Comparison of ENCODE assay signal across 8 cellular contexts in the genomic region with DNA sequence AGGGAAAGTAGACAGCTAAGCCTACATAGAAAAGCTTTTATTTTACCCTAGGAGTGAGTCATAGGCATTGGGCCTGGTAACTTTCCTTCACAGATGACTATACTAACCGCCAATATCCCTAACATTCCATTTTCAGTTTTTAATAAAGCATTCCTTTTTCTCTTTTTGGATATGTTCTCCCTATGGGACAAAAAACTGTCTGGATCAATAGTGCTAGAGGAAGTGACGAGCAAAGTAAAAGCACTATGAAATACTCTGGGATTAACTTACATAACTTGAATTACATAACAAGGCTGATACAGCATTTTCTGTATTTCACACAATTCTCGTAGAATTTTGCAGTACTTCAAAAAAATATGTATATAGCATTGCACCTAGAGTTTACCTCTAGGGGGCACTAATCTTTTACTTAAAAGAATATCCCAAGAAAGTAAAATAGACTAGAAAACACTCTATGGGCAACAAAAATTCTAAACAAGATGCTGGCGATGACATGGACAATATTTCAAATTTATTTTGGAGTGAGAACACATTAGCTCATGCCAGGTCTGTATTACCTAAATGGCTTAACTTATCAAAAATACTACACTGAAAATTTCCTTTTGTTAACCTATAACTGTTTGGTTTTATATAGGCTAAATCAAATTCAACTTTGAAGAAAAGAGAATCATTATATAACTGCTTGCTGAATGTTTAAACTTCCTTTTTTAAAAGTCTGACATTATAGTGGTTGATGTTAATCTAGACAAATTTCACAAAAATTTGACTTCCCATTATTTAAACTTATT.
DNase-seq lines count a peak whose midpoint lies in the region; ATAC-seq and TF ChIP-seq lines count a peak whose summit lies in the region.

No MANE protein-coding gene starts in this region.

- ATAC-seq in heart right ventricle = peak in 7 of 8 donors; percentile 17 to 51 (median 31)
- ATAC-seq in GM21786 (IDR thresholded peaks at IDR 0.05; ENCODE audit: unreplicated experiment) = no peak

- H3K36me3 ChIP-seq in heart right ventricle (no peaks in the 10 kb centered on the region), spleen (no peaks in the 10 kb centered on the region)

- peak overlapping the region; percentile 10; the same call in 1 of the 2 replicates for H3K4me3 ChIP-seq in WI38 (ENCODE audit: low read depth, low read length)
- H3K4me3 ChIP-seq in heart right ventricle = peak overlapping the region in 1 of 10 donors; percentile 9
- H3K4me3 ChIP-seq in spleen = no peak overlapping the region

- no peak for TF ChIP-seq POLR2A in spleen (IDR thresholded peaks at IDR 0.05)

- H3K27me3 ChIP-seq in heart right ventricle (no peaks in the 10 kb centered on the region), spleen (replicated peaks in 1 of 7) (no peaks in the 10 kb centered on the region)

- DNase-seq in NCI-H1436 (lab: John Stamatoyannopoulos, UW) (peak; percentile 7), NCI-H1436 treated with DMSO at 0.1 percent for 48 hours (lab: John Stamatoyannopoulos, UW) (no peak), NCI-H146 treated with DMSO at 0.1 percent for 48 hours (lab: John Stamatoyannopoulos, UW; ENCODE audit: unreplicated experiment) (peak; percentile 4), heart right ventricle (no peak), spleen (no peak), nucleus accumbens (lab: John Stamatoyannopoulos, UW) (no peak)

- H3K9me3 ChIP-seq in heart right ventricle = no peaks in the 10 kb centered on the region
- no peaks in the 10 kb centered on the region for H3K9me3 ChIP-seq in spleen

- TF ChIP-seq CTCF in WI38 (IDR thresholded peaks at IDR 0.05; ENCODE audit: low read depth, low read length) (no peak; the same call in 1 of the 2 replicates), heart right ventricle (IDR thresholded peaks at IDR 0.05) (peak; percentile 50 to 79 (median 71)), spleen (IDR thresholded peaks at IDR 0.05 in 8 of 11, conservative IDR thresholded peaks at IDR 0.05 in 3 of 11) (peak in 10 of 11 experiments; percentile 21 to 67 (median 53))

- H3K4me1 ChIP-seq in heart right ventricle = peaks cover 0 to 48% (median 39%) of the 10 kb centered on the region in 9 donors
- peaks cover 0 to 27% (median 13%) of the 10 kb centered on the region in 6 donors for H3K4me1 ChIP-seq in spleen

- H3K27ac ChIP-seq in heart right ventricle (peak overlapping the region in 7 of 10 donors; percentile 13 to 69 (median 37)), spleen (peak overlapping the region in 4 of 8 donors; percentile 9 to 40 (median 21))

- intact Hi-C loops in heart right ventricle (cut with DNase I) = loop anchor here (2.0 to 5.0 kb wide), 5 partner anchors 48 to 144 kb away; no protein-coding TSS in a partner anchor
- intact Hi-C loops in spleen (cut with DNase I; ENCODE audit: low total_unique reads) = loop anchor here (10.0 kb wide), 1 partner anchor 136 kb away; no protein-coding TSS in a partner anchor

- 55% methylated on average over 4 of the region's 4 CpGs for WGBS in heart right ventricle, 2 donors
- 43 to 61% (median 47%) methylated on average over 4 of the region's 4 CpGs for WGBS in spleen, 5 donors

Comparison
In these comparisons a context has a peak if more than half of its experiments do, and no peak if none do; other contexts are left out.
1. DNase-seq: peak in NCI-H1436 (single experiment) and NCI-H146 treated with DMSO at 0.1 percent for 48 hours (single experiment); none in NCI-H1436 treated with DMSO at 0.1 percent for 48 hours (single experiment), heart right ventricle (0 of 2), spleen (single experiment) and nucleus accumbens (0 of 56).